In the genomic region with DNA sequence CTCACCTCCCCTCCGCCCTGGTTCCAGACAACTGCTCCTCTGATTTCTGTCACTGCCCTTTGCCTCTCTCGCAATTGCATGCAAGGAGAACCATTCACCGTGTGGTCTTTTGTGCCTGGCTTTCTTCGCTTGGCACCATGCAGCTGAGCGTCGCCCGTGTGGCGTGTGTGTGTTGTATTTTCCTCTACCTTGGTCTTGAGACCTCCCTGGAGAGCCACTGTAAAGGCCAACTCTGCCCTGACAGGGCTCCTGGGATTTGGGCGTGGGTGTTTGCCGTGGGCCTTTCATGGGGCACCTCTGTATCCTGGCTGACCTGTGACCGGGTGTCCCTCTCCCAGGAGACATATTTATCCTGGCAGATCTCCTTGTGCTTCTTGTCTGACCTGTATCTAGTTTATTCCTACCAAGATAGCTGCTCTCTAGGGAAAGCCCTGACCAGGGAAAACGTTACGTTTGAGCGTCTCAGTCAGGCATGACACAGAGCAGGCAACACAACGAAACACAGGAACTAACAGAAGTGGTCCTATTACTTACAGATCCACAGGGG, we compare ENCODE assay signal across 13 cellular contexts. TPM values are rescaled to one million over a fixed set of nuclear protein-coding genes. Genes with fewer than 3 reads are reported as not detected.
DNase-seq lines count a peak whose midpoint lies in the region; ATAC-seq, FAIRE-seq and TF ChIP-seq lines count a peak whose summit lies in the region.
"Had no signal": no experiment of that assay in that cellular context is flagged by ENCODE, and none has a peak within 500 bp of the region (broad histone marks: within the 10 kb centered on the region; RNA-seq: fewer than 3 reads in every experiment).

No MANE protein-coding gene starts in this region.

- TF ChIP-seq POLR2A in HepG2 (IDR thresholded peaks at IDR 0.05; ENCODE audit: insufficient read depth in 1 of 2, low read depth in 2 of 2, low read length in 2 of 2), result no peak
- no peak for TF ChIP-seq POLR2A in right lobe of liver (IDR thresholded peaks at IDR 0.05)

- H3K4me1 ChIP-seq in HepG2 (ENCODE audit: insufficient read depth, low read length) (peaks cover 56% of the 10 kb centered on the region), right lobe of liver (peaks cover 0 to 6% (median 0%) of the 10 kb centered on the region in 4 donors)
- H3K4me1 ChIP-seq: prostate gland had no signal

- no peaks in the 10 kb centered on the region for H4K20me1 ChIP-seq in HepG2 (ENCODE audit: insufficient read depth, low read length)

- H3K36me3 ChIP-seq in HepG2 (replicated peaks in 1 of 2; ENCODE audit: control insufficient read depth in 1 of 2, insufficient read depth in 2 of 2, low read length in 2 of 2), result peaks cover 6 to 17% of the 10 kb centered on the region in 2 experiments
- no peaks in the 10 kb centered on the region for H3K36me3 ChIP-seq in right lobe of liver
- H3K36me3 ChIP-seq: prostate gland had no signal

- peak overlapping the region; percentile 86 for H3K4me3 Mint-ChIP-seq in endothelial cell (ENCODE audit: unreplicated experiment)
- peak overlapping the region; percentile 84 for H3K4me3 Mint-ChIP-seq in type B pancreatic cell

- H3K27me3 ChIP-seq in HepG2 (ENCODE audit: control insufficient read depth in 1 of 2, insufficient read depth in 2 of 2, low read length in 2 of 2), result no peaks in the 10 kb centered on the region
- no peaks in the 10 kb centered on the region for H3K27me3 ChIP-seq in right lobe of liver
- H3K27me3 ChIP-seq: MG63, stomach had no signal

- TF ChIP-seq RAD21 in HepG2 (CRISPR knock-in tag; IDR thresholded peaks at IDR 0.05), result no peak

- CTCF ChIA-PET in HepG2 (lab: Yijun Ruan, JAX; ENCODE audit: low intra/inter-chr PET ratio, low total read pairs), result interaction anchor here (1.3 to 2.2 kb wide), 4 partner anchors 22 to 361 kb away, joined by 4 to 15 read pairs (median 8); a partner anchor contains a TSS

- POLR2A ChIA-PET in HepG2 (lab: Yijun Ruan, JAX), result interaction anchor here (1.6 kb wide), 1 partner anchor 29 kb away, joined by 7 read pairs; no protein-coding TSS in a partner anchor

- no peak overlapping the region for H2AFZ ChIP-seq in HepG2 (ENCODE audit: low read length)

- peaks cover 33% of the 10 kb centered on the region for H3K79me2 ChIP-seq in HepG2 (ENCODE audit: insufficient read depth, low read length)

- no peak for FAIRE-seq in HepG2 (lab: Jason Lieb, UNC)
- FAIRE-seq: bronchial epithelial cell had no signal

- TF ChIP-seq EP300 in HepG2 (IDR thresholded peaks at IDR 0.05; ENCODE audit: low read depth in 2 of 2, low read length in 2 of 2), result no peak
- no peak for TF ChIP-seq EP300 in HepG2 (CRISPR knock-in tag; IDR thresholded peaks at IDR 0.05; ENCODE audit: borderline replicate concordance)

- in situ Hi-C loops in HepG2 (cut with HindIII; ENCODE audit: extremely low pct_ligation_motif_present, low pct_unique_long_range_greater_than_20kb), result no loop called here

- H3K4me3 ChIP-seq in HepG2 (replicated peaks in 1 of 3; ENCODE audit: insufficient read depth in 1 of 3, low read depth in 2 of 3, low read length in 3 of 3) (peak overlapping the region in 2 of 3 experiments; percentile 32 to 78; a peak in 4 of 6 replicates), right lobe of liver (no peak overlapping the region)

- no peak overlapping the region for H3K27ac ChIP-seq in HepG2 (ENCODE audit: extremely low read length, insufficient read depth, low read length)
- no peak overlapping the region for H3K27ac ChIP-seq in right lobe of liver
- peak overlapping the region; percentile 68 for H3K27ac ChIP-seq in VCaP
- H3K27ac ChIP-seq: epithelial cell of prostate, prostate gland had no signal

- BruUV-seq in HepG2 (replicated peaks; lab: Mats Ljungman, UMichigan), result TSS peak; percentile 64

- H3K9me3 Mint-ChIP-seq in endothelial cell (ENCODE audit: unreplicated experiment) (no peaks in the 10 kb centered on the region), type B pancreatic cell (no peaks in the 10 kb centered on the region)

- H3K4me1 Mint-ChIP-seq in endothelial cell (ENCODE audit: unreplicated experiment), result peaks cover 7% of the 10 kb centered on the region
- no peaks in the 10 kb centered on the region for H3K4me1 Mint-ChIP-seq in type B pancreatic cell (ENCODE audit: unreplicated experiment)

- peak overlapping the region; percentile 52 for H3K9ac ChIP-seq in HepG2 (ENCODE audit: insufficient read depth, low read depth, low read length)

- peak overlapping the region; percentile 78 for H3K27ac Mint-ChIP-seq in endothelial cell (ENCODE audit: unreplicated experiment)
- peak overlapping the region; percentile 50 for H3K27ac Mint-ChIP-seq in type B pancreatic cell

- H3K36me3 Mint-ChIP-seq in endothelial cell (ENCODE audit: low read depth, unreplicated experiment), result peaks cover 23% of the 10 kb centered on the region
- no peaks in the 10 kb centered on the region for H3K36me3 Mint-ChIP-seq in type B pancreatic cell

- intact Hi-C loops in HepG2 (cut with micrococcal nuclease; ENCODE audit: unreplicated experiment), result loop anchor here (2.0 to 10.0 kb wide), 2 partner anchors 22 to 214 kb away; no protein-coding TSS in a partner anchor
- intact Hi-C loops in right lobe of liver (cut with DNase I), result no loop called here

- no peak for ATAC-seq in HepG2
- no peak for ATAC-seq in right lobe of liver
- ATAC-seq in GM19023 (IDR thresholded peaks at IDR 0.05; ENCODE audit: unreplicated experiment), result no peak
- no peak for ATAC-seq in HG03460 (IDR thresholded peaks at IDR 0.05; ENCODE audit: unreplicated experiment)

- H3K27me3 Mint-ChIP-seq in endothelial cell (ENCODE audit: unreplicated experiment) (peaks cover 25% of the 10 kb centered on the region), type B pancreatic cell (peaks cover 48% of the 10 kb centered on the region)

- TF ChIP-seq CTCF in HepG2 (CRISPR knock-in tag; IDR thresholded peaks at IDR 0.05), result no peak
- no peak for TF ChIP-seq CTCF in right lobe of liver (IDR thresholded peaks at IDR 0.05)
- no peak for TF ChIP-seq CTCF in VCaP (conservative IDR thresholded peaks at IDR 0.05)
- no peak for TF ChIP-seq CTCF in endothelial cell (IDR thresholded peaks at IDR 0.05; ENCODE audit: unreplicated experiment)
- no peak for TF ChIP-seq CTCF in type B pancreatic cell (conservative IDR thresholded peaks at IDR 0.05)

- DNase-seq in HepG2 (ENCODE audit: low spot score) (no peak), right lobe of liver (no peak), endothelial cell (ENCODE audit: low spot score) (no peak), type B pancreatic cell (ENCODE audit: extremely low spot score, unreplicated experiment) (no peak), medulla oblongata (ENCODE audit: extremely low spot score) (no peak)

- 87% methylated on average over 14 of the region's 15 CpGs for WGBS in HepG2 (ENCODE audit: low lambda C conversion rate)
- WGBS in right lobe of liver (ENCODE audit: insufficient coverage, low coverage, low lambda C conversion rate, missing lambda C conversion rate), result 61% methylated on average over 8 of the region's 15 CpGs

- H3K4me2 ChIP-seq in HepG2 (ENCODE audit: low read depth, low read length), result peak overlapping the region; percentile 85

- H3K9me3 ChIP-seq in HepG2 (ENCODE audit: low read length) (no peaks in the 10 kb centered on the region), right lobe of liver (no peaks in the 10 kb centered on the region)
- H3K9me3 ChIP-seq: MG63, prostate gland, stomach had no signal

RNA-seq across cellular contexts. Expression of a gene that starts 2.0 kb away (rescaled TPM):
- total RNA-seq in HepG2 (2016; rRNA removed; fragmentation: Illumina TruSeq; extraction: Trizol) (2.2 and 4.7 TPM in 2 replicates), right lobe of liver (1 to 10 TPM; 1.2 to 2.8 (median 2.4) TPM), endothelial cell (ENCODE audit: unreplicated experiment) (3.5 TPM), type B pancreatic cell (ENCODE audit: low replicate concordance) (1.6 and 2.0 TPM in 2 replicates)
- 4.8 and 7.9 TPM in 2 replicates for total RNA-seq in HepG2 (2016; cell fraction: cytosol; rRNA removed; fragmentation: Illumina TruSeq; extraction: Trizol; ENCODE audit: low read depth)
- 1.9 and 4.8 TPM in 2 replicates for total RNA-seq in HepG2 (2016; cell fraction: insoluble cytoplasmic fraction; rRNA removed; fragmentation: Illumina TruSeq; extraction: Trizol)
- total RNA-seq in HepG2 (2016; cell fraction: membrane; rRNA removed; fragmentation: Illumina TruSeq; extraction: Trizol), result 3.9 and 5.7 TPM in 2 replicates
- 3.7 and 5.7 TPM in 2 replicates for total RNA-seq in HepG2 (2016; cell fraction: nucleus; rRNA removed; fragmentation: Illumina TruSeq; extraction: Trizol)
- 60.5 and 75.7 TPM in 2 replicates for polyA plus RNA-seq in HepG2 (2011; rRNA removed)
- 43.3 TPM in 2 replicates for polyA plus RNA-seq in HepG2 (2011; cell fraction: cytosol; rRNA removed)
- polyA plus RNA-seq in HepG2 (2011; cell fraction: nucleus; rRNA removed), result 156 and 196 TPM in 2 replicates
- polyA plus RNA-seq in HepG2 (2012), result 56.2 and 56.6 TPM in 2 replicates
- 6.6 and 6.7 TPM in 2 replicates for polyA plus RNA-seq in HepG2 (2016; cell fraction: cytosol; fragmentation: Illumina TruSeq; extraction: Trizol; ENCODE audit: low read depth)
- polyA plus RNA-seq in HepG2 (2016; cell fraction: insoluble cytoplasmic fraction; fragmentation: Illumina TruSeq; extraction: Trizol; ENCODE audit: low read depth), result 3.7 and 4.6 TPM in 2 replicates
- polyA plus RNA-seq in HepG2 (2016; cell fraction: membrane; fragmentation: Illumina TruSeq; extraction: Trizol; ENCODE audit: low read depth), result 5.4 and 6.6 TPM in 2 replicates
- polyA plus RNA-seq in HepG2 (2016; cell fraction: nucleus; fragmentation: Illumina TruSeq; extraction: Trizol; ENCODE audit: insufficient read depth, low read depth), result 16.4 and 17.2 TPM in 2 replicates
- polyA minus RNA-seq in HepG2 (2011; rRNA and poly(A)+ RNA removed; ENCODE audit: low replicate concordance), result 0.58 and 57.9 TPM in 2 replicates
- polyA minus RNA-seq in HepG2 (2011; cell fraction: cytosol; rRNA and poly(A)+ RNA removed), result 15.7 and 18.4 TPM in 2 replicates
- polyA minus RNA-seq in HepG2 (2011; cell fraction: nucleus; rRNA and poly(A)+ RNA removed), result 38.0 and 53.5 TPM in 2 replicates

RNA-seq across cellular contexts. Expression of a gene that starts 28.3 kb away (rescaled TPM):
- total RNA-seq in HepG2 (2016; rRNA removed; fragmentation: Illumina TruSeq; extraction: Trizol) (58.7 and 69.2 TPM in 2 replicates), right lobe of liver (10 to 100 TPM; 12.9 to 24.6 (median 19.1) TPM), endothelial cell (ENCODE audit: unreplicated experiment) (61.0 TPM), type B pancreatic cell (ENCODE audit: low replicate concordance) (61.1 and 81.2 TPM in 2 replicates)
- total RNA-seq in HepG2 (2016; cell fraction: cytosol; rRNA removed; fragmentation: Illumina TruSeq; extraction: Trizol; ENCODE audit: low read depth), result 14.8 and 15.0 TPM in 2 replicates
- 59.9 and 75.2 TPM in 2 replicates for total RNA-seq in HepG2 (2016; cell fraction: insoluble cytoplasmic fraction; rRNA removed; fragmentation: Illumina TruSeq; extraction: Trizol)
- 28.9 and 32.1 TPM in 2 replicates for total RNA-seq in HepG2 (2016; cell fraction: membrane; rRNA removed; fragmentation: Illumina TruSeq; extraction: Trizol)
- 32.0 and 37.9 TPM in 2 replicates for total RNA-seq in HepG2 (2016; cell fraction: nucleus; rRNA removed; fragmentation: Illumina TruSeq; extraction: Trizol)
- polyA plus RNA-seq in HepG2 (2011; rRNA removed), result 78.5 and 95.5 TPM in 2 replicates
- 55.6 and 71.5 TPM in 2 replicates for polyA plus RNA-seq in HepG2 (2011; cell fraction: cytosol; rRNA removed)
- 68.9 and 76.8 TPM in 2 replicates for polyA plus RNA-seq in HepG2 (2011; cell fraction: nucleus; rRNA removed)
- polyA plus RNA-seq in HepG2 (2012), result 143 and 171 TPM in 2 replicates
- 10.8 and 12.4 TPM in 2 replicates for polyA plus RNA-seq in HepG2 (2016; cell fraction: cytosol; fragmentation: Illumina TruSeq; extraction: Trizol; ENCODE audit: low read depth)
- polyA plus RNA-seq in HepG2 (2016; cell fraction: insoluble cytoplasmic fraction; fragmentation: Illumina TruSeq; extraction: Trizol; ENCODE audit: low read depth), result 79.7 and 83.7 TPM in 2 replicates
- 23.3 and 24.5 TPM in 2 replicates for polyA plus RNA-seq in HepG2 (2016; cell fraction: membrane; fragmentation: Illumina TruSeq; extraction: Trizol; ENCODE audit: low read depth)
- polyA plus RNA-seq in HepG2 (2016; cell fraction: nucleus; fragmentation: Illumina TruSeq; extraction: Trizol; ENCODE audit: insufficient read depth, low read depth), result 76.1 and 83.0 TPM in 2 replicates
- polyA minus RNA-seq in HepG2 (2011; rRNA and poly(A)+ RNA removed; ENCODE audit: low replicate concordance), result 20.6 and 28.7 TPM in 2 replicates
- 26.5 and 26.6 TPM in 2 replicates for polyA minus RNA-seq in HepG2 (2011; cell fraction: cytosol; rRNA and poly(A)+ RNA removed)
- 50.9 and 51.7 TPM in 2 replicates for polyA minus RNA-seq in HepG2 (2011; cell fraction: nucleus; rRNA and poly(A)+ RNA removed)

RNA-seq across cellular contexts. Expression of a gene that starts 59.0 kb away (rescaled TPM):
- 0.97 and 3.2 TPM in 2 replicates for total RNA-seq in HepG2 (2016; rRNA removed; fragmentation: Illumina TruSeq; extraction: Trizol)
- total RNA-seq in HepG2 (2016; cell fraction: cytosol; rRNA removed; fragmentation: Illumina TruSeq; extraction: Trizol; ENCODE audit: low read depth), result 1.2 and 1.3 TPM in 2 replicates
- 1.4 and 3.7 TPM in 2 replicates for total RNA-seq in HepG2 (2016; cell fraction: insoluble cytoplasmic fraction; rRNA removed; fragmentation: Illumina TruSeq; extraction: Trizol)
- 0.99 and 1.4 TPM in 2 replicates for total RNA-seq in HepG2 (2016; cell fraction: membrane; rRNA removed; fragmentation: Illumina TruSeq; extraction: Trizol)
- total RNA-seq in HepG2 (2016; cell fraction: nucleus; rRNA removed; fragmentation: Illumina TruSeq; extraction: Trizol), result 3.9 and 5.1 TPM in 2 replicates
- polyA plus RNA-seq in HepG2 (2011; rRNA removed), result 7.5 and 11.9 TPM in 2 replicates
- 7.7 TPM in 2 replicates for polyA plus RNA-seq in HepG2 (2011; cell fraction: cytosol; rRNA removed)
- 46.8 and 48.0 TPM in 2 replicates for polyA plus RNA-seq in HepG2 (2011; cell fraction: nucleus; rRNA removed)
- polyA plus RNA-seq in HepG2 (2012), result 14.6 and 19.2 TPM in 2 replicates
- 0.49 and 0.59 TPM in 2 replicates for polyA plus RNA-seq in HepG2 (2016; cell fraction: cytosol; fragmentation: Illumina TruSeq; extraction: Trizol; ENCODE audit: low read depth)
- 1.5 and 2.3 TPM in 2 replicates for polyA plus RNA-seq in HepG2 (2016; cell fraction: insoluble cytoplasmic fraction; fragmentation: Illumina TruSeq; extraction: Trizol; ENCODE audit: low read depth)
- 0.74 and 1.1 TPM in 2 replicates for polyA plus RNA-seq in HepG2 (2016; cell fraction: membrane; fragmentation: Illumina TruSeq; extraction: Trizol; ENCODE audit: low read depth)
- 6.7 and 9.2 TPM in 2 replicates for polyA plus RNA-seq in HepG2 (2016; cell fraction: nucleus; fragmentation: Illumina TruSeq; extraction: Trizol; ENCODE audit: insufficient read depth, low read depth)
- polyA minus RNA-seq in HepG2 (2011; rRNA and poly(A)+ RNA removed; ENCODE audit: low replicate concordance), result 4.9 and 17.9 TPM in 2 replicates
- 7.8 and 11.0 TPM in 2 replicates for polyA minus RNA-seq in HepG2 (2011; cell fraction: cytosol; rRNA and poly(A)+ RNA removed)
- polyA minus RNA-seq in HepG2 (2011; cell fraction: nucleus; rRNA and poly(A)+ RNA removed), result 14.8 and 17.5 TPM in 2 replicates
- 1 to 10 TPM in 4 of 6 experiments, under 1 TPM in 2; 0.42 to 5.3 (median 2.0) TPM for total RNA-seq in right lobe of liver
- total RNA-seq in endothelial cell (ENCODE audit: unreplicated experiment), result 2.9 TPM
- 3.0 and 7.6 TPM in 2 replicates for total RNA-seq in type B pancreatic cell (ENCODE audit: low replicate concordance)

Comparison
In these comparisons a context has a peak if more than half of its experiments do, and no peak if none do; other contexts are left out.
1. H3K4me3 ChIP-seq: peak in HepG2 (2 of 3); none in right lobe of liver (0 of 3).